ENCODE assay signal across 9 cellular contexts in genomic region chr6:124960757-124961467, GRCh38. TPM values are rescaled to one million over a fixed set of nuclear protein-coding genes. Genes with fewer than 3 reads are reported as not detected.
DNase-seq lines count a peak whose midpoint lies in the region; ATAC-seq, FAIRE-seq and TF ChIP-seq lines count a peak whose summit lies in the region.
"Had no signal": no experiment of that assay in that cellular context is flagged by ENCODE, and none has a peak within 500 bp of the region (broad histone marks: within the 10 kb centered on the region; RNA-seq: fewer than 3 reads in every experiment).

No MANE protein-coding gene starts in this region.

- BruUV-seq in HCT116 (replicated peaks; lab: Mats Ljungman, UMichigan), result no TSS peak

- H3K4me3 ChIP-seq in HCT116 (replicated peaks in 1 of 2; ENCODE audit: low read depth in 1 of 2, low read length in 2 of 2), result peak overlapping the region; percentile 66 to 71
- H3K4me3 ChIP-seq in gastrocnemius medialis, result peak overlapping the region; percentile 72 to 87 (median 81)
- H3K4me3 ChIP-seq in small intestine (ENCODE audit: low read depth in 1 of 2, low read length in 2 of 2), result no peak overlapping the region

- H3K27ac Mint-ChIP-seq in activated CD8-positive, alpha-beta T cell treated with anti-CD3 and anti-CD28 coated beads for 36 hours, result no peak overlapping the region
- H3K27ac Mint-ChIP-seq in glutamatergic neuron (ENCODE audit: unreplicated experiment), result peak overlapping the region; percentile 56

- TF ChIP-seq RAD21 in HCT116 (IDR thresholded peaks at IDR 0.05; ENCODE audit: low read depth), result no peak

- WGBS in small intestine, 3 donors, result 65% methylated on average over 4 of the region's 4 CpGs

- H3K9ac ChIP-seq in HCT116 (ENCODE audit: low read length), result peak overlapping the region; percentile 74

- intact Hi-C loops in HCT116 (cut with micrococcal nuclease) (loop anchor here (10.0 kb wide), 1 partner anchor 144 kb away; no protein-coding TSS in a partner anchor), gastrocnemius medialis (cut with DNase I; ENCODE audit: low total_unique reads) (loop anchor here (2.0 to 10.0 kb wide), 5 partner anchors 38 to 824 kb away; partner anchors contain the start of genes HDDC2 and HEY2)
- intact Hi-C loops in activated CD8-positive, alpha-beta T cell treated with anti-CD3 and anti-CD28 coated beads for 36 hours (cut with micrococcal nuclease), result no loop called here

- DNase-seq in HCT116 (ENCODE audit: low read depth, low spot score) (no peak), glutamatergic neuron (no peak), gastrocnemius medialis (no peak), A172 (ENCODE audit: low spot score) (no peak), small intestine (no peak), T-helper 9 cell (no peak), occipital lobe (lab: John Stamatoyannopoulos, UW) (no peak)
- no peak for DNase-seq in activated CD8-positive, alpha-beta T cell treated with anti-CD3 and anti-CD28 coated beads for 36 hours
- DNase-seq: NCI-H1048 had no signal

- no peaks in the 10 kb centered on the region for H3K9me2 ChIP-seq in HCT116 (ENCODE audit: insufficient read depth)

- peak overlapping the region; percentile 70 for H2AFZ ChIP-seq in HCT116 (ENCODE audit: low read depth, low read length, poor library complexity, severe bottlenecking)

- peak overlapping the region; percentile 61 for H3K4me3 Mint-ChIP-seq in activated CD8-positive, alpha-beta T cell treated with anti-CD3 and anti-CD28 coated beads for 36 hours
- peak overlapping the region; percentile 89 for H3K4me3 Mint-ChIP-seq in glutamatergic neuron (ENCODE audit: unreplicated experiment)

- peaks cover 28% of the 10 kb centered on the region for H3K79me2 ChIP-seq in HCT116 (ENCODE audit: insufficient read depth, low read length)

- CTCF ChIA-PET in HCT116 (lab: Charles Lee), result no interaction called here
- CTCF ChIA-PET in activated CD8-positive, alpha-beta T cell treated with anti-CD3 and anti-CD28 coated beads for 36 hours (lab: Charles Lee), result no interaction called here

- no peaks in the 10 kb centered on the region for H3K36me3 Mint-ChIP-seq in activated CD8-positive, alpha-beta T cell treated with anti-CD3 and anti-CD28 coated beads for 36 hours (ENCODE audit: low read depth)
- H3K36me3 Mint-ChIP-seq in glutamatergic neuron (ENCODE audit: unreplicated experiment), result no peaks in the 10 kb centered on the region

- no peak for FAIRE-seq in small intestine (lab: Jason Lieb, UNC)

- H3K36me3 ChIP-seq in HCT116 (ENCODE audit: control insufficient read depth in 1 of 2, insufficient read depth in 2 of 2, low read length in 2 of 2) (no peaks in the 10 kb centered on the region), gastrocnemius medialis (no peaks in the 10 kb centered on the region), small intestine (ENCODE audit: control insufficient read depth in 2 of 2, insufficient read depth in 2 of 2, low read length in 2 of 2) (no peaks in the 10 kb centered on the region)

- in situ Hi-C loops in gastrocnemius medialis (cut with MboI; ENCODE audit: low sequenced_read_pairs in 4 of 4), result no loop called here

- H3K27me3 Mint-ChIP-seq in activated CD8-positive, alpha-beta T cell treated with anti-CD3 and anti-CD28 coated beads for 36 hours, result peaks cover 53% of the 10 kb centered on the region
- H3K27me3 Mint-ChIP-seq in glutamatergic neuron (ENCODE audit: unreplicated experiment), result peaks cover 12% of the 10 kb centered on the region

- no peaks in the 10 kb centered on the region for H4K20me1 ChIP-seq in HCT116 (ENCODE audit: insufficient read depth)

- ATAC-seq in HCT116, result no peak
- no peak for ATAC-seq in activated CD8-positive, alpha-beta T cell treated with anti-CD3 and anti-CD28 coated beads for 36 hours
- no peak for ATAC-seq in gastrocnemius medialis

- H3K4me1 Mint-ChIP-seq in activated CD8-positive, alpha-beta T cell treated with anti-CD3 and anti-CD28 coated beads for 36 hours (ENCODE audit: low read depth), result peaks cover 10% of the 10 kb centered on the region
- peaks cover 5% of the 10 kb centered on the region for H3K4me1 Mint-ChIP-seq in glutamatergic neuron (ENCODE audit: low read depth, unreplicated experiment)

- RAD21 ChIA-PET in HCT116 (lab: Charles Lee; ENCODE audit: low non-redundant PET in 1 of 2, low total read pairs in 2 of 2, uncharacterized antibody in 2 of 2, unreplicated experiment in 2 of 2), result no interaction called here

- no peaks in the 10 kb centered on the region for H3K9me3 ChIP-seq in HCT116 (ENCODE audit: control insufficient read depth in 1 of 2, insufficient read depth in 1 of 2, low read depth in 1 of 2, low read length in 2 of 2)
- H3K9me3 ChIP-seq in gastrocnemius medialis, result no peaks in the 10 kb centered on the region
- no peaks in the 10 kb centered on the region for H3K9me3 ChIP-seq in small intestine (ENCODE audit: control insufficient read depth, low read depth)

- H3K4me2 ChIP-seq in HCT116 (ENCODE audit: low read length), result peak overlapping the region; percentile 93

- no peaks in the 10 kb centered on the region for H3K27me3 ChIP-seq in HCT116 (ENCODE audit: insufficient read depth, low read length)
- no peaks in the 10 kb centered on the region for H3K27me3 ChIP-seq in gastrocnemius medialis
- no peaks in the 10 kb centered on the region for H3K27me3 ChIP-seq in small intestine (ENCODE audit: control insufficient read depth in 2 of 2, insufficient read depth in 2 of 2, low read length in 2 of 2)

- H3K4me1 ChIP-seq in HCT116 (ENCODE audit: control insufficient read depth in 1 of 2, insufficient read depth in 2 of 2, low read length in 2 of 2) (peaks cover 26 to 50% of the 10 kb centered on the region in 2 experiments), gastrocnemius medialis (peaks cover 24 to 32% of the 10 kb centered on the region in 2 donors), small intestine (ENCODE audit: control insufficient read depth in 2 of 2, insufficient read depth in 1 of 2, low read depth in 1 of 2, low read length in 1 of 2) (peaks cover 0 to 10% of the 10 kb centered on the region in 2 donors)

- POLR2A ChIA-PET in HCT116 (lab: Charles Lee), result no interaction called here
- POLR2A ChIA-PET in activated CD8-positive, alpha-beta T cell treated with anti-CD3 and anti-CD28 coated beads for 36 hours (lab: Charles Lee), result no interaction called here

- H3K27ac ChIP-seq in HCT116 (ENCODE audit: low read depth, low read length) (no peak overlapping the region), gastrocnemius medialis (peak overlapping the region; percentile 83 to 92 (median 90)), small intestine (ENCODE audit: low read depth in 1 of 2, low read length in 1 of 2) (no peak overlapping the region)

- H3K9me3 Mint-ChIP-seq in activated CD8-positive, alpha-beta T cell treated with anti-CD3 and anti-CD28 coated beads for 36 hours, result no peaks in the 10 kb centered on the region
- H3K9me3 Mint-ChIP-seq in glutamatergic neuron (ENCODE audit: unreplicated experiment), result peaks cover 12% of the 10 kb centered on the region

- TF ChIP-seq CTCF in HCT116 (IDR thresholded peaks at IDR 0.05 in 2 of 3, conservative IDR thresholded peaks at IDR 0.05 in 1 of 3; ENCODE audit: borderline replicate concordance in 1 of 3, insufficient read depth in 1 of 3, low read depth in 2 of 3, low read length in 2 of 3) (no peak), glutamatergic neuron (IDR thresholded peaks at IDR 0.05; ENCODE audit: partially characterized antibody, unreplicated experiment) (no peak), gastrocnemius medialis (IDR thresholded peaks at IDR 0.05 in 4 of 5, conservative IDR thresholded peaks at IDR 0.05 in 1 of 5) (no peak)
- no peak for TF ChIP-seq CTCF in activated CD8-positive, alpha-beta T cell treated with anti-CD3 and anti-CD28 coated beads for 36 hours (IDR thresholded peaks at IDR 0.05)

- TF ChIP-seq POLR2A in HCT116 (IDR thresholded peaks at IDR 0.05; ENCODE audit: borderline replicate concordance, extremely low read depth, insufficient read depth, insufficient read length) (no peak), gastrocnemius medialis (IDR thresholded peaks at IDR 0.05) (no peak)

TF ChIP-seq in HCT116, 20 proteins besides CTCF, POLR2A, EP300 and RAD21:
- no peak for TF ChIP-seq YY1 (IDR thresholded peaks at IDR 0.05; ENCODE audit: extremely low read depth, insufficient replicate concordance, low read depth, low read length)
- TF ChIP-seq MAX (IDR thresholded peaks at IDR 0.05), result no peak
- no peak for TF ChIP-seq EZH2 (IDR thresholded peaks at IDR 0.05)
- no peak for TF ChIP-seq POLR2AphosphoS5 (IDR thresholded peaks at IDR 0.05; ENCODE audit: low read depth, low read length)
- TF ChIP-seq EGR1 (IDR thresholded peaks at IDR 0.05; ENCODE audit: low read depth), result no peak

RNA-seq across cellular contexts. Expression of gene RNF217, which starts 1.3 kb away (rescaled TPM):
- total RNA-seq in HCT116 (2021; ENCODE audit: unreplicated experiment) (20.4 TPM), glutamatergic neuron (ENCODE audit: unreplicated experiment) (5.9 TPM), gastrocnemius medialis (10 to 100 TPM in 3 of 4 donors, 1 to 10 TPM in 1; 4.5 to 15.5 (median 12.4) TPM), occipital lobe (17.8 TPM)
- 7.2 and 7.9 TPM in 2 replicates for polyA plus RNA-seq in HCT116 (2012)
- under 1 TPM; 0.07 to 0.09 TPM for total RNA-seq in activated CD8-positive, alpha-beta T cell treated with anti-CD3 and anti-CD28 coated beads for 36 hours
- 4.4 and 9.9 TPM in 2 replicates for total RNA-seq in A172 (2014; rRNA removed; shearing (Covaris generic))
- 1 to 10 TPM in 1 of 3 donors, under 1 TPM in 2; 0.54 to 2.8 (median 0.67) TPM for polyA plus RNA-seq in small intestine

Comparison
In these comparisons a context has a peak if more than half of its experiments do, and no peak if none do; other contexts are left out.
1. H3K27ac ChIP-seq: peak in gastrocnemius medialis (4 of 4); none in HCT116 (single experiment) and small intestine (0 of 2).
2. H3K4me3 ChIP-seq: peak in HCT116 (2 of 2) and gastrocnemius medialis (4 of 4); none in small intestine (0 of 2).